ENCODE assay signal across 9 cellular contexts in the genomic region with DNA sequence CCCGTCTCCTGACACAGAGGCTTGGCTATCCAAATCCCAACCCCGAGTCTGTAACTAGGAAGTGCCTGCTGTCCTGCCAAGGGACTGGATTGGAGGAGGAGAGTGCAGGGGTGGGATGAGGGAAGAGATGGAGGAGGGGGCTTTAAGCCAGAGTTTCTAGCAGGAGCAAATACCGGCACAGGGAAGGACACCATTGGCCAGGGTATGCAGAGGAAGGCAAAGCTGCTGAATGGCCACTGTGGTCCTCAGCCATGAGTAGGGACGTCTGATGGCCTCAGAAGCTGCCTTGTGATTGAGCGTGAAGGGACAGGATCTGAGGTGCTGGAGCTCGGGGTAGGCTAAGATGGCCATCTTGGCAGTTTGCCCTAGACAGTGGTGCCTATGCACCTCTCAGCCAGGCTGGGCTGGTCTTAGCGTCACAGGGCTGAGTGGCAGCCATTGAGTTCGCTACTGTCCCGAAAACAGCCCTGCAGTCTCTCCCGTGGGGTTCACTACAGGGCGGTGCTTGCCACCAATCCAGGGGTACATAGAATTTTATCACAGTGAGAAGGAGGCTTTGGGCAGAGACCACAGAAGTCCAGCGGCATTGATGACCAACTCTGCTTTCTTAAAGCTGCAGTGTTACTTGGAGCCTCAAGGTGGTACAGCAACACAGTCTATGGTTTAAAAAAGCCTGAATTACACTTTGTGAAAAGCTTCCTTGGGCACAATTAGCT.
DNase-seq lines count a peak whose midpoint lies in the region; ATAC-seq, FAIRE-seq and TF ChIP-seq lines count a peak whose summit lies in the region.
"Had no signal": no experiment of that assay in that cellular context is flagged by ENCODE, and none has a peak within 500 bp of the region (broad histone marks: within the 10 kb centered on the region; RNA-seq: fewer than 3 reads in every experiment).

No MANE protein-coding gene starts in this region.

- no peaks in the 10 kb centered on the region for H3K9me3 ChIP-seq in small intestine (ENCODE audit: control insufficient read depth, low read depth)
- H3K9me3 ChIP-seq: heart left ventricle had no signal

- no peaks in the 10 kb centered on the region for H3K36me3 ChIP-seq in small intestine (ENCODE audit: control insufficient read depth in 2 of 2, insufficient read depth in 2 of 2, low read length in 2 of 2)
- H3K36me3 ChIP-seq: heart left ventricle had no signal

- H3K4me3 ChIP-seq in AG04449 (ENCODE audit: low read depth, low read length) (no peak overlapping the region), fibroblast of mammary gland (ENCODE audit: control insufficient read depth, low read depth, low read length) (no peak overlapping the region), small intestine (ENCODE audit: low read depth in 1 of 2, low read length in 2 of 2) (no peak overlapping the region)
- H3K4me3 ChIP-seq: heart left ventricle had no signal

- in situ Hi-C loops in SK-MEL-5 (cut with HindIII; ENCODE audit: low pct_unique_long_range_greater_than_20kb, low sequenced_read_pairs): no loop called here

- peak; percentile 49 for TF ChIP-seq CTCF in AG04449 (IDR thresholded peaks at IDR 0.05; ENCODE audit: insufficient read depth, low read length, missing control alignments)
- TF ChIP-seq CTCF in fibroblast of mammary gland (conservative IDR thresholded peaks at IDR 0.05; ENCODE audit: control insufficient read depth, insufficient read depth, low read depth, low read length): peak; percentile 76

- CTCF ChIA-PET in AG04449 (lab: Yijun Ruan, JAX): interaction anchor here (0.9 to 1.5 kb wide), 4 partner anchors 11 to 144 kb away, joined by 3 to 9 read pairs (median 5); no protein-coding TSS in a partner anchor

- H3K27ac ChIP-seq in small intestine (ENCODE audit: low read depth in 1 of 2, low read length in 1 of 2): no peak overlapping the region
- H3K27ac ChIP-seq: heart left ventricle had no signal

- H3K4me1 ChIP-seq in small intestine (ENCODE audit: control insufficient read depth in 2 of 2, insufficient read depth in 1 of 2, low read depth in 1 of 2, low read length in 1 of 2): no peaks in the 10 kb centered on the region

- no peak for DNase-seq in AG04449 (ENCODE audit: low read depth, low spot score)
- no peak for DNase-seq in GM12891 (ENCODE audit: insufficient read length, low spot score)
- DNase-seq in SK-MEL-5 (ENCODE audit: low read depth, low spot score): peak; percentile 72
- peak; percentile 65 for DNase-seq in fibroblast of mammary gland (ENCODE audit: low read depth)
- DNase-seq in small intestine: peak; percentile 13
- DNase-seq in activated naive CD4-positive, alpha-beta T cell treated with anti-CD3 and anti-CD28 coated beads, Interleukin-2, amount 50 U/mL, for 16 hours: no peak
- DNase-seq: heart left ventricle had no signal

- H3K27me3 ChIP-seq in small intestine (ENCODE audit: control insufficient read depth in 2 of 2, insufficient read depth in 2 of 2, low read length in 2 of 2): no peaks in the 10 kb centered on the region

- FAIRE-seq in GM12891 (lab: Jason Lieb, UNC) (peak; percentile 86), small intestine (lab: Jason Lieb, UNC) (no peak)

- ATAC-seq in HG03095 (IDR thresholded peaks at IDR 0.05; ENCODE audit: unreplicated experiment) (peak; percentile 51), HG03045 (IDR thresholded peaks at IDR 0.05; ENCODE audit: unreplicated experiment) (no peak)

- 76 to 81% (median 78%) methylated on average over 12 of the region's 12 CpGs for WGBS in small intestine, 3 donors

- no peak for TF ChIP-seq POLR2A in GM12891 (IDR thresholded peaks at IDR 0.05; ENCODE audit: low read depth, low read length)

- POLR2A ChIA-PET in AG04449 (lab: Yijun Ruan, JAX): no interaction called here

TF ChIP-seq in GM12891, 5 proteins besides CTCF, POLR2A, EP300 and RAD21:
- no peak for TF ChIP-seq PAX5 (IDR thresholded peaks at IDR 0.05; ENCODE audit: insufficient read depth, low read length, severe bottlenecking)
- TF ChIP-seq SPI1 (IDR thresholded peaks at IDR 0.05; ENCODE audit: low read depth, low read length): no peak
- no peak for TF ChIP-seq TAF1 (IDR thresholded peaks at IDR 0.05; ENCODE audit: low read depth, low read length)
- no peak for TF ChIP-seq POLR2AphosphoS5 (IDR thresholded peaks at IDR 0.05; ENCODE audit: low read depth, low read length)
- no peak for TF ChIP-seq POU2F2 (IDR thresholded peaks at IDR 0.05; ENCODE audit: low read depth, low read length)

Comparison
In these comparisons a context has a peak if more than half of its experiments do, and no peak if none do; other contexts are left out.
1. DNase-seq: peak in SK-MEL-5 (single experiment), fibroblast of mammary gland (single experiment) and small intestine (single experiment); none in AG04449 (single experiment), GM12891 (single experiment) and activated naive CD4-positive, alpha-beta T cell treated with anti-CD3 and anti-CD28 coated beads, Interleukin-2, amount 50 U/mL, for 16 hours (single experiment).